25 cellular contexts compared by ENCODE assay signal in the genomic region with DNA sequence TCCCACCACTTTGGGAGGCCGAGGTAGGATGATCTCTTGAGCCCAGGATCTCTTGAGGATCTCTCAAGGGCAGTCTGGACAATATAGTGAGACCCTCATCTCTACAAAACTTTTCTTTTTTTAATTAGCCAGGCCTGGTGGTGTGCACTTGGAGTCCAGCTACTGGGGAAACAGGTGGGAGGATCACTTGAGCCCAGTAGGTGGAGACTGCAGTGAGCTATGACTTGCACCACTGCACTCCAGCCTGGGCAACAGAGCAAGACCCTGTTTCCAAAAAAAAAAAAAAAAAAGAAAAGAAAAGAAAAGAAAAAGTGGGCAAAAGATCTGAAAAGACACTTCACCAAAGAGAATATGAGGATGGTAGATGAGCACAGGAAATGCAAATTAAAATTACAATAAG. TPM values are rescaled to one million over a fixed set of nuclear protein-coding genes. Genes with fewer than 3 reads are reported as not detected.
DNase-seq lines count a peak whose midpoint lies in the region; ATAC-seq, FAIRE-seq and TF ChIP-seq lines count a peak whose summit lies in the region.
"Had no signal": no experiment of that assay in that cellular context is flagged by ENCODE, and none has a peak within 500 bp of the region (broad histone marks: within the 10 kb centered on the region; RNA-seq: fewer than 3 reads in every experiment).

No MANE protein-coding gene starts in this region.

- H3K27me3 ChIP-seq in OCI-LY3 (ENCODE audit: low read depth, low read length) (no peaks in the 10 kb centered on the region), colonic mucosa (no peaks in the 10 kb centered on the region), HepG2 (ENCODE audit: control insufficient read depth in 1 of 2, insufficient read depth in 2 of 2, low read length in 2 of 2) (no peaks in the 10 kb centered on the region), uterus (no peaks in the 10 kb centered on the region)
- H3K27me3 ChIP-seq in effector memory CD4-positive, alpha-beta T cell (replicated peaks; ENCODE audit: control insufficient read depth, insufficient read depth, low read length, poor library complexity, severe bottlenecking): no peaks in the 10 kb centered on the region
- H3K27me3 ChIP-seq: SJSA1 had no signal

- no peak for TF ChIP-seq CTCF in OCI-LY3 (IDR thresholded peaks at IDR 0.05; ENCODE audit: low read depth, low read length)
- TF ChIP-seq CTCF in colonic mucosa (IDR thresholded peaks at IDR 0.05): no peak
- no peak for TF ChIP-seq CTCF in HepG2 (CRISPR knock-in tag; IDR thresholded peaks at IDR 0.05)
- no peak for TF ChIP-seq CTCF in uterus (IDR thresholded peaks at IDR 0.05)

- H3K27ac ChIP-seq in OCI-LY3 (ENCODE audit: low read length): peak overlapping the region; percentile 95
- H3K27ac ChIP-seq in colonic mucosa: peak overlapping the region; percentile 86
- no peak overlapping the region for H3K27ac ChIP-seq in HepG2 (ENCODE audit: extremely low read length, insufficient read depth, low read length)
- no peak overlapping the region for H3K27ac ChIP-seq in uterus
- H3K27ac ChIP-seq in effector memory CD4-positive, alpha-beta T cell (ENCODE audit: insufficient read depth, low read length, poor library complexity, severe bottlenecking): no peak overlapping the region
- H3K27ac ChIP-seq: C4-2B, SJSA1 had no signal

- H3K4me1 ChIP-seq in OCI-LY3 (ENCODE audit: low read length) (peaks cover 60% of the 10 kb centered on the region), colonic mucosa (no peaks in the 10 kb centered on the region), HepG2 (ENCODE audit: insufficient read depth, low read length) (peaks cover 41% of the 10 kb centered on the region), uterus (no peaks in the 10 kb centered on the region)
- no peaks in the 10 kb centered on the region for H3K4me1 ChIP-seq in effector memory CD4-positive, alpha-beta T cell (ENCODE audit: control insufficient read depth, insufficient read depth, low read length, poor library complexity, severe bottlenecking)
- H3K4me1 ChIP-seq: Caco-2, SJSA1 had no signal

- H3K79me2 ChIP-seq in OCI-LY3 (ENCODE audit: low read length) (peaks cover 8% of the 10 kb centered on the region; the same call in 1 of the 2 replicates), HepG2 (ENCODE audit: insufficient read depth, low read length) (no peaks in the 10 kb centered on the region)

- TF ChIP-seq POLR2A in HepG2 (IDR thresholded peaks at IDR 0.05; ENCODE audit: insufficient read depth in 1 of 2, low read depth in 2 of 2, low read length in 2 of 2) (no peak), uterus (IDR thresholded peaks at IDR 0.05) (no peak)

- in situ Hi-C loops in HepG2 (cut with HindIII; ENCODE audit: extremely low pct_ligation_motif_present, low pct_unique_long_range_greater_than_20kb): no loop called here

- no TSS peak for BruUV-seq in HepG2 (replicated peaks; lab: Mats Ljungman, UMichigan)

- ATAC-seq in HepG2 (no peak), GM21528 (IDR thresholded peaks at IDR 0.05; ENCODE audit: low FRiP score, unreplicated experiment) (no peak), GM21526 (IDR thresholded peaks at IDR 0.05; ENCODE audit: low FRiP score, unreplicated experiment) (no peak)
- ATAC-seq: CD8-positive, alpha-beta T cell had no signal

- intact Hi-C loops in colonic mucosa (cut with DNase I) (no loop called here), HepG2 (cut with micrococcal nuclease; ENCODE audit: unreplicated experiment) (no loop called here), uterus (cut with DNase I; ENCODE audit: low total_unique reads) (no loop called here)

- H3K9me3 ChIP-seq in OCI-LY3 (ENCODE audit: insufficient read depth, low read length) (peaks cover 7% of the 10 kb centered on the region; the same call in 1 of the 2 replicates), colonic mucosa (no peaks in the 10 kb centered on the region), HepG2 (ENCODE audit: low read length) (peaks cover 8% of the 10 kb centered on the region), uterus (no peaks in the 10 kb centered on the region)
- no peaks in the 10 kb centered on the region for H3K9me3 ChIP-seq in effector memory CD4-positive, alpha-beta T cell (ENCODE audit: control insufficient read depth, low read length)

- H4K20me1 ChIP-seq in OCI-LY3 (ENCODE audit: insufficient read depth, low read length) (no peaks in the 10 kb centered on the region), HepG2 (ENCODE audit: insufficient read depth, low read length) (no peaks in the 10 kb centered on the region)

- H2AFZ ChIP-seq in OCI-LY3 (ENCODE audit: low read depth, low read length): no peak overlapping the region
- no peak overlapping the region for H2AFZ ChIP-seq in HepG2 (ENCODE audit: low read length)

- CTCF ChIA-PET in HepG2 (lab: Yijun Ruan, JAX; ENCODE audit: low intra/inter-chr PET ratio, low total read pairs): no interaction called here

- 69% methylated on average over 1 of the region's 1 CpG for WGBS in HepG2 (ENCODE audit: low lambda C conversion rate)

- H3K4me2 ChIP-seq in OCI-LY3 (ENCODE audit: low read length) (no peak overlapping the region), HepG2 (ENCODE audit: low read depth, low read length) (no peak overlapping the region)

- TF ChIP-seq EP300 in HepG2 (IDR thresholded peaks at IDR 0.05; ENCODE audit: low read depth in 2 of 2, low read length in 2 of 2) (no peak), HepG2 (CRISPR knock-in tag; IDR thresholded peaks at IDR 0.05; ENCODE audit: borderline replicate concordance) (no peak)

- no peak for FAIRE-seq in HepG2 (lab: Jason Lieb, UNC)
- FAIRE-seq: GM12878, H54 had no signal

- H3K9ac ChIP-seq in OCI-LY3 (ENCODE audit: low read length): no peak overlapping the region
- H3K9ac ChIP-seq in colonic mucosa (ENCODE audit: low read depth in 2 of 2, low read length in 2 of 2): peak overlapping the region in 1 of 2 donors; percentile 19
- no peak overlapping the region for H3K9ac ChIP-seq in HepG2 (ENCODE audit: insufficient read depth, low read depth, low read length)

- no peak for DNase-seq in colonic mucosa
- no peak for DNase-seq in HepG2 (ENCODE audit: low spot score)
- DNase-seq in uterus: no peak
- DNase-seq in effector memory CD4-positive, alpha-beta T cell: no peak
- DNase-seq: Caco-2; CD8-positive, alpha-beta T cell; DMS 273 treated with DMSO at 0.1 percent for 48 hours; DMS79; EL; GDM1; Kasumi-1; NCI-H1105; NCI-H1436 treated with DMSO at 0.1 percent for 48 hours; NCI-H187 treated with DMSO at 0.1 percent for 48 hours; NCI-H446 treated with DMSO at 0.1 percent for 48 hours; NCI-H526 treated with DMSO at 0.1 percent for 48 hours; Right ventricle myocardium superior; RPMI8226 had no signal

- POLR2A ChIA-PET in HepG2 (lab: Yijun Ruan, JAX): no interaction called here

- TF ChIP-seq RAD21 in HepG2 (CRISPR knock-in tag; IDR thresholded peaks at IDR 0.05): no peak

- H3K36me3 ChIP-seq in OCI-LY3 (replicated peaks; ENCODE audit: low read depth, low read length): peaks cover 24% of the 10 kb centered on the region
- no peaks in the 10 kb centered on the region for H3K36me3 ChIP-seq in colonic mucosa
- no peaks in the 10 kb centered on the region for H3K36me3 ChIP-seq in HepG2 (replicated peaks in 1 of 2; ENCODE audit: control insufficient read depth in 1 of 2, insufficient read depth in 2 of 2, low read length in 2 of 2)
- H3K36me3 ChIP-seq in uterus: no peaks in the 10 kb centered on the region
- no peaks in the 10 kb centered on the region for H3K36me3 ChIP-seq in effector memory CD4-positive, alpha-beta T cell (ENCODE audit: control insufficient read depth, insufficient read depth, low read length)
- H3K36me3 ChIP-seq: SJSA1 had no signal

- no peak overlapping the region for H3K4me3 ChIP-seq in OCI-LY3 (ENCODE audit: low read length)
- no peak overlapping the region for H3K4me3 ChIP-seq in colonic mucosa
- H3K4me3 ChIP-seq in HepG2 (replicated peaks in 1 of 3; ENCODE audit: insufficient read depth in 1 of 3, low read depth in 2 of 3, low read length in 3 of 3): no peak overlapping the region
- H3K4me3 ChIP-seq in uterus: no peak overlapping the region
- H3K4me3 ChIP-seq in effector memory CD4-positive, alpha-beta T cell (ENCODE audit: insufficient read depth, low read depth, low read length, poor library complexity, severe bottlenecking): no peak overlapping the region
- H3K4me3 ChIP-seq: GM12878, SJSA1 had no signal

RNA-seq across cellular contexts. Expression of a gene that starts 15.0 kb away (rescaled TPM):
- 10 to 100 TPM; 34.7 to 35.8 TPM for total RNA-seq in colonic mucosa
- 4.4 and 6.2 TPM in 2 replicates for total RNA-seq in HepG2 (2016; rRNA removed; fragmentation: Illumina TruSeq; extraction: Trizol)
- 8.6 and 11.9 TPM in 2 replicates for total RNA-seq in HepG2 (2016; cell fraction: cytosol; rRNA removed; fragmentation: Illumina TruSeq; extraction: Trizol; ENCODE audit: low read depth)
- 6.2 and 7.4 TPM in 2 replicates for total RNA-seq in HepG2 (2016; cell fraction: insoluble cytoplasmic fraction; rRNA removed; fragmentation: Illumina TruSeq; extraction: Trizol)
- total RNA-seq in HepG2 (2016; cell fraction: membrane; rRNA removed; fragmentation: Illumina TruSeq; extraction: Trizol): 18.5 and 22.6 TPM in 2 replicates
- total RNA-seq in HepG2 (2016; cell fraction: nucleus; rRNA removed; fragmentation: Illumina TruSeq; extraction: Trizol): 3.7 TPM in 2 replicates
- polyA plus RNA-seq in HepG2 (2011; rRNA removed): 6.5 and 7.2 TPM in 2 replicates
- 5.7 and 9.9 TPM in 2 replicates for polyA plus RNA-seq in HepG2 (2011; cell fraction: cytosol; rRNA removed)
- polyA plus RNA-seq in HepG2 (2011; cell fraction: nucleus; rRNA removed): 10.8 and 12.6 TPM in 2 replicates
- polyA plus RNA-seq in HepG2 (2012): 6.2 and 7.3 TPM in 2 replicates
- 25.0 and 26.7 TPM in 2 replicates for polyA plus RNA-seq in HepG2 (2016; cell fraction: cytosol; fragmentation: Illumina TruSeq; extraction: Trizol; ENCODE audit: low read depth)
- 7.0 and 7.6 TPM in 2 replicates for polyA plus RNA-seq in HepG2 (2016; cell fraction: insoluble cytoplasmic fraction; fragmentation: Illumina TruSeq; extraction: Trizol; ENCODE audit: low read depth)
- 27.5 and 28.9 TPM in 2 replicates for polyA plus RNA-seq in HepG2 (2016; cell fraction: membrane; fragmentation: Illumina TruSeq; extraction: Trizol; ENCODE audit: low read depth)
- polyA plus RNA-seq in HepG2 (2016; cell fraction: nucleus; fragmentation: Illumina TruSeq; extraction: Trizol; ENCODE audit: insufficient read depth, low read depth): 8.7 and 12.0 TPM in 2 replicates
- polyA minus RNA-seq in HepG2 (2011; rRNA and poly(A)+ RNA removed; ENCODE audit: low replicate concordance): 3.1 and 8.9 TPM in 2 replicates
- 1.4 and 3.2 TPM in 2 replicates for polyA minus RNA-seq in HepG2 (2011; cell fraction: cytosol; rRNA and poly(A)+ RNA removed)
- 2.7 TPM in 2 replicates for polyA minus RNA-seq in HepG2 (2011; cell fraction: nucleus; rRNA and poly(A)+ RNA removed)
- 10 to 100 TPM in 2 of 4 donors, 1 to 10 TPM in 2; 4.1 to 18.5 (median 11.3) TPM for total RNA-seq in uterus

RNA-seq across cellular contexts. Expression of a gene that starts 33.0 kb away (rescaled TPM):
- total RNA-seq in colonic mucosa (10 to 100 TPM; 34.4 to 52.5 TPM), HepG2 (2016; rRNA removed; fragmentation: Illumina TruSeq; extraction: Trizol) (28.2 and 36.1 TPM in 2 replicates), uterus (10 to 100 TPM in 3 of 4 donors, 1 to 10 TPM in 1; 1.2 to 97.6 (median 32.7) TPM)
- 5.3 and 7.1 TPM in 2 replicates for total RNA-seq in HepG2 (2016; cell fraction: cytosol; rRNA removed; fragmentation: Illumina TruSeq; extraction: Trizol; ENCODE audit: low read depth)
- 27.6 and 34.8 TPM in 2 replicates for total RNA-seq in HepG2 (2016; cell fraction: insoluble cytoplasmic fraction; rRNA removed; fragmentation: Illumina TruSeq; extraction: Trizol)
- 17.5 and 18.4 TPM in 2 replicates for total RNA-seq in HepG2 (2016; cell fraction: membrane; rRNA removed; fragmentation: Illumina TruSeq; extraction: Trizol)
- total RNA-seq in HepG2 (2016; cell fraction: nucleus; rRNA removed; fragmentation: Illumina TruSeq; extraction: Trizol): 16.5 and 21.0 TPM in 2 replicates
- polyA plus RNA-seq in HepG2 (2011; rRNA removed): 22.1 and 22.4 TPM in 2 replicates
- 17.7 and 18.3 TPM in 2 replicates for polyA plus RNA-seq in HepG2 (2011; cell fraction: cytosol; rRNA removed)
- polyA plus RNA-seq in HepG2 (2011; cell fraction: nucleus; rRNA removed): 34.0 and 36.3 TPM in 2 replicates
- polyA plus RNA-seq in HepG2 (2012): 27.4 and 37.9 TPM in 2 replicates
- 6.9 and 7.2 TPM in 2 replicates for polyA plus RNA-seq in HepG2 (2016; cell fraction: cytosol; fragmentation: Illumina TruSeq; extraction: Trizol; ENCODE audit: low read depth)
- 54.4 and 62.2 TPM in 2 replicates for polyA plus RNA-seq in HepG2 (2016; cell fraction: insoluble cytoplasmic fraction; fragmentation: Illumina TruSeq; extraction: Trizol; ENCODE audit: low read depth)
- polyA plus RNA-seq in HepG2 (2016; cell fraction: membrane; fragmentation: Illumina TruSeq; extraction: Trizol; ENCODE audit: low read depth): 14.4 and 14.9 TPM in 2 replicates
- polyA plus RNA-seq in HepG2 (2016; cell fraction: nucleus; fragmentation: Illumina TruSeq; extraction: Trizol; ENCODE audit: insufficient read depth, low read depth): 57.5 and 59.5 TPM in 2 replicates
- polyA minus RNA-seq in HepG2 (2011; rRNA and poly(A)+ RNA removed; ENCODE audit: low replicate concordance): 13.3 and 23.3 TPM in 2 replicates
- polyA minus RNA-seq in HepG2 (2011; cell fraction: cytosol; rRNA and poly(A)+ RNA removed): 11.0 and 11.2 TPM in 2 replicates
- polyA minus RNA-seq in HepG2 (2011; cell fraction: nucleus; rRNA and poly(A)+ RNA removed): 9.8 and 12.2 TPM in 2 replicates

RNA-seq across cellular contexts. Expression of a gene that starts 35.3 kb away (rescaled TPM):
- total RNA-seq in colonic mucosa (100 to 1,000 TPM in 1 of 2 donors, 10 to 100 TPM in 1; 58.8 to 119 TPM), HepG2 (2016; rRNA removed; fragmentation: Illumina TruSeq; extraction: Trizol) (86.2 and 88.8 TPM in 2 replicates), uterus (100 to 1,000 TPM in 1 of 4 donors, 10 to 100 TPM in 3; 56.5 to 111 (median 85.4) TPM)
- total RNA-seq in HepG2 (2016; cell fraction: cytosol; rRNA removed; fragmentation: Illumina TruSeq; extraction: Trizol; ENCODE audit: low read depth): 59.9 and 62.3 TPM in 2 replicates
- total RNA-seq in HepG2 (2016; cell fraction: insoluble cytoplasmic fraction; rRNA removed; fragmentation: Illumina TruSeq; extraction: Trizol): 80.2 and 87.6 TPM in 2 replicates
- 148 and 149 TPM in 2 replicates for total RNA-seq in HepG2 (2016; cell fraction: membrane; rRNA removed; fragmentation: Illumina TruSeq; extraction: Trizol)
- 45.2 and 55.4 TPM in 2 replicates for total RNA-seq in HepG2 (2016; cell fraction: nucleus; rRNA removed; fragmentation: Illumina TruSeq; extraction: Trizol)
- polyA plus RNA-seq in HepG2 (2011; rRNA removed): 153 and 155 TPM in 2 replicates
- 121 and 131 TPM in 2 replicates for polyA plus RNA-seq in HepG2 (2011; cell fraction: cytosol; rRNA removed)
- polyA plus RNA-seq in HepG2 (2011; cell fraction: nucleus; rRNA removed): 186 and 214 TPM in 2 replicates
- 124 and 164 TPM in 2 replicates for polyA plus RNA-seq in HepG2 (2012)
- 65.9 and 70.7 TPM in 2 replicates for polyA plus RNA-seq in HepG2 (2016; cell fraction: cytosol; fragmentation: Illumina TruSeq; extraction: Trizol; ENCODE audit: low read depth)
- polyA plus RNA-seq in HepG2 (2016; cell fraction: insoluble cytoplasmic fraction; fragmentation: Illumina TruSeq; extraction: Trizol; ENCODE audit: low read depth): 89.4 and 101 TPM in 2 replicates
- polyA plus RNA-seq in HepG2 (2016; cell fraction: membrane; fragmentation: Illumina TruSeq; extraction: Trizol; ENCODE audit: low read depth): 129 and 138 TPM in 2 replicates
- 81.4 and 81.5 TPM in 2 replicates for polyA plus RNA-seq in HepG2 (2016; cell fraction: nucleus; fragmentation: Illumina TruSeq; extraction: Trizol; ENCODE audit: insufficient read depth, low read depth)
- polyA minus RNA-seq in HepG2 (2011; rRNA and poly(A)+ RNA removed; ENCODE audit: low replicate concordance): 68.7 and 113 TPM in 2 replicates
- polyA minus RNA-seq in HepG2 (2011; cell fraction: cytosol; rRNA and poly(A)+ RNA removed): 60.7 and 64.4 TPM in 2 replicates
- 61.5 and 68.1 TPM in 2 replicates for polyA minus RNA-seq in HepG2 (2011; cell fraction: nucleus; rRNA and poly(A)+ RNA removed)

RNA-seq across cellular contexts. Expression of a gene that starts 51.9 kb away (rescaled TPM):
- total RNA-seq in colonic mucosa (10 to 100 TPM; 46.9 to 69.5 TPM), HepG2 (2016; rRNA removed; fragmentation: Illumina TruSeq; extraction: Trizol) (12.2 and 22.0 TPM in 2 replicates), uterus (10 to 100 TPM in 2 of 4 donors, 1 to 10 TPM in 2; 1.8 to 26.3 (median 7.1) TPM)
- 9.6 and 10.3 TPM in 2 replicates for total RNA-seq in HepG2 (2016; cell fraction: cytosol; rRNA removed; fragmentation: Illumina TruSeq; extraction: Trizol; ENCODE audit: low read depth)
- 12.7 and 23.9 TPM in 2 replicates for total RNA-seq in HepG2 (2016; cell fraction: insoluble cytoplasmic fraction; rRNA removed; fragmentation: Illumina TruSeq; extraction: Trizol)
- total RNA-seq in HepG2 (2016; cell fraction: membrane; rRNA removed; fragmentation: Illumina TruSeq; extraction: Trizol): 17.0 and 17.4 TPM in 2 replicates
- 29.1 and 32.3 TPM in 2 replicates for total RNA-seq in HepG2 (2016; cell fraction: nucleus; rRNA removed; fragmentation: Illumina TruSeq; extraction: Trizol)
- 3.5 and 5.7 TPM in 2 replicates for polyA plus RNA-seq in HepG2 (2011; rRNA removed)
- 1.9 and 2.0 TPM in 2 replicates for polyA plus RNA-seq in HepG2 (2011; cell fraction: cytosol; rRNA removed)
- polyA plus RNA-seq in HepG2 (2011; cell fraction: nucleus; rRNA removed): 27.8 and 27.9 TPM in 2 replicates
- polyA plus RNA-seq in HepG2 (2012): 48.6 and 58.1 TPM in 2 replicates
- polyA plus RNA-seq in HepG2 (2016; cell fraction: cytosol; fragmentation: Illumina TruSeq; extraction: Trizol; ENCODE audit: low read depth): 21.3 and 21.5 TPM in 2 replicates
- 52.3 and 61.0 TPM in 2 replicates for polyA plus RNA-seq in HepG2 (2016; cell fraction: insoluble cytoplasmic fraction; fragmentation: Illumina TruSeq; extraction: Trizol; ENCODE audit: low read depth)
- 23.7 and 26.9 TPM in 2 replicates for polyA plus RNA-seq in HepG2 (2016; cell fraction: membrane; fragmentation: Illumina TruSeq; extraction: Trizol; ENCODE audit: low read depth)
- polyA plus RNA-seq in HepG2 (2016; cell fraction: nucleus; fragmentation: Illumina TruSeq; extraction: Trizol; ENCODE audit: insufficient read depth, low read depth): 78.1 and 80.9 TPM in 2 replicates
- polyA minus RNA-seq in HepG2 (2011; rRNA and poly(A)+ RNA removed; ENCODE audit: low replicate concordance): 1.6 and 9.2 TPM in 2 replicates
- polyA minus RNA-seq in HepG2 (2011; cell fraction: cytosol; rRNA and poly(A)+ RNA removed): 17.1 and 26.0 TPM in 2 replicates
- polyA minus RNA-seq in HepG2 (2011; cell fraction: nucleus; rRNA and poly(A)+ RNA removed): 24.3 and 29.1 TPM in 2 replicates

Comparison
In these comparisons a context has a peak if more than half of its experiments do, and no peak if none do; other contexts are left out.
1. H3K27ac ChIP-seq: peak in OCI-LY3 (single experiment) and colonic mucosa (single experiment); none in HepG2 (single experiment), uterus (0 of 2) and effector memory CD4-positive, alpha-beta T cell (single experiment).